22 cellular contexts compared by ENCODE assay signal in genomic region chr1:21206117-21206516, GRCh38. TPM values are rescaled to one million over a fixed set of nuclear protein-coding genes. Genes with fewer than 3 reads are reported as not detected.
A peak's percentile ranks its signal among the peaks of the same experiment; 100 is the strongest.
DNase-seq lines count a peak whose midpoint lies in the region; ATAC-seq, FAIRE-seq and TF ChIP-seq lines count a peak whose summit lies in the region.
"Had no signal": no experiment of that assay in that cellular context is flagged by ENCODE, and none has a peak within 500 bp of the region (broad histone marks: within the 10 kb centered on the region; RNA-seq: fewer than 3 reads in every experiment).

No MANE protein-coding gene starts in this region.

- intact Hi-C loops in colonic mucosa (cut with DNase I), result no loop called here

- H3K4me1 ChIP-seq in colonic mucosa, result no peaks in the 10 kb centered on the region
- H3K4me1 ChIP-seq: prostate gland, tibial nerve had no signal

- H3K9ac ChIP-seq in colonic mucosa (ENCODE audit: low read depth in 2 of 2, low read length in 2 of 2), result no peak overlapping the region

- no peak overlapping the region for H3K4me3 ChIP-seq in fibroblast of mammary gland (ENCODE audit: control insufficient read depth, low read depth, low read length)
- no peak overlapping the region for H3K4me3 ChIP-seq in colonic mucosa
- H3K4me3 ChIP-seq: prostate gland, tibial nerve had no signal

- ATAC-seq in GM18498 (IDR thresholded peaks at IDR 0.05; ENCODE audit: unreplicated experiment), result no peak
- ATAC-seq: left ventricle myocardium superior had no signal

- H3K27ac ChIP-seq in RWPE1 (no peak overlapping the region), colonic mucosa (no peak overlapping the region)
- H3K27ac ChIP-seq: prostate gland, tibial nerve had no signal

- peak; percentile 89 for DNase-seq in ACHN
- DNase-seq in GM18507 (ENCODE audit: extremely low spot score, insufficient read length, low read depth), result no peak
- peak; percentile 66 for DNase-seq in RWPE1 (ENCODE audit: low spot score)
- DNase-seq in fibroblast of mammary gland (ENCODE audit: low read depth), result peak; percentile 45
- no peak for DNase-seq in colonic mucosa
- DNase-seq in NCI-H146 (lab: John Stamatoyannopoulos, UW), result no peak
- no peak for DNase-seq in stimulated activated naive CD4-positive, alpha-beta T cell (lab: John Stamatoyannopoulos, UW)
- DNase-seq: activated CD4-positive, alpha-beta T cell treated with anti-CD3 and anti-CD28 coated beads, Interleukin-2, amount 50 U/mL, for 4 hours; activated naive CD4-positive, alpha-beta T cell treated with anti-CD3 and anti-CD28 coated beads, Interleukin-2, amount 50 U/mL, for 16 hours; activated T-cell treated with anti-CD3 and anti-CD28 coated beads, Interleukin-2, amount 50 U/mL, for 1 hour; DMS153; effector memory CD4-positive, alpha-beta T cell; H7; head of caudate nucleus; left ventricle myocardium superior; NCI-H1417; NCI-H526 treated with DMSO at 0.1 percent for 48 hours; Right ventricle myocardium superior; stimulated activated CD4-positive, alpha-beta T cell treated with anti-CD3 and anti-CD28 coated beads, Interleukin-2, amount 100 ng/mL, for 24 hours had no signal

- CTCF ChIA-PET in RWPE1 (lab: Yijun Ruan, JAX), result interaction anchor here (0.6 to 0.7 kb wide), 2 partner anchors 235 to 409 kb away, joined by 6 to 8 read pairs; no protein-coding TSS in a partner anchor

- no peaks in the 10 kb centered on the region for H3K27me3 ChIP-seq in colonic mucosa
- H3K27me3 ChIP-seq: tibial nerve had no signal

- no peaks in the 10 kb centered on the region for H3K36me3 ChIP-seq in colonic mucosa
- H3K36me3 ChIP-seq: prostate gland, tibial nerve had no signal

- H3K9me3 ChIP-seq in colonic mucosa, result no peaks in the 10 kb centered on the region
- H3K9me3 ChIP-seq: prostate gland, tibial nerve had no signal

- peak; percentile 54 for FAIRE-seq in GM18507 (lab: Jason Lieb, UNC)

- in situ Hi-C loops in ACHN (cut with HindIII; ENCODE audit: low pct_ligation_motif_present, low pct_unique_long_range_greater_than_20kb, low sequenced_read_pairs), result no loop called here

- TF ChIP-seq CTCF in RWPE1 (conservative IDR thresholded peaks at IDR 0.05; ENCODE audit: low read depth) (no peak), fibroblast of mammary gland (conservative IDR thresholded peaks at IDR 0.05; ENCODE audit: control insufficient read depth, insufficient read depth, low read depth, low read length) (no peak), colonic mucosa (IDR thresholded peaks at IDR 0.05) (no peak)

- POLR2A ChIA-PET in RWPE1 (lab: Yijun Ruan, JAX; ENCODE audit: low non-redundant PET), result no interaction called here

RNA-seq across cellular contexts. Expression of gene EIF4G3, which starts 29.4 kb away (rescaled TPM):
- total RNA-seq in colonic mucosa, result 10 to 100 TPM; 70.3 to 70.5 TPM

Comparison
In these comparisons a context has a peak if more than half of its experiments do, and no peak if none do; other contexts are left out.
1. DNase-seq: peak in ACHN (single experiment), RWPE1 (single experiment) and fibroblast of mammary gland (single experiment); none in GM18507 (single experiment), colonic mucosa (single experiment), NCI-H146 (single experiment) and stimulated activated naive CD4-positive, alpha-beta T cell (0 of 6).